24 cellular contexts compared by ENCODE assay signal in the genomic region with DNA sequence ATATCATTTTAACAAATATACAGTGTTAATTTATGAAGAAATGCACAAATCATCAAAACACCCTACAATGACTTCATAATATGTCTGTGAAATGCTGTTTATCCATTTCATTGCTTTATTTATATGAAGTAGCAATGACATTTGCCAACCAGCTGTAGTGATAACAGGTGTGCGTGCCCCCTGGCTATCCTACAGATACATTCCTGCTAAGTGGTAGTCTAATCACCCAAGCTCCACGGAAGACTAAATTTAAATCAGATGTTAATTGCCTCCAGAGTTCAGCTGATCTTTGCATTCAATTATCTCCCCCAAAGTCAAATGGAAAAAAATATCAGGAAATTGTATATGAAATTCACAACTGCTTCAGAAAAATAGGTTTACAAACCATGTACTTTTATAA.
A peak's percentile ranks its signal among the peaks of the same experiment; 100 is the strongest.
DNase-seq lines count a peak whose midpoint lies in the region; ATAC-seq and TF ChIP-seq lines count a peak whose summit lies in the region.
"Had no signal": no experiment of that assay in that cellular context is flagged by ENCODE, and none has a peak within 500 bp of the region (broad histone marks: within the 10 kb centered on the region; RNA-seq: fewer than 3 reads in every experiment).

No MANE protein-coding gene starts in this region.

- no peak overlapping the region for H3K4me2 ChIP-seq in SK-N-SH
- H3K4me2 ChIP-seq: A549, BLaER1 had no signal

- TF ChIP-seq RAD21 in SK-N-SH (IDR thresholded peaks at IDR 0.05; ENCODE audit: low read length): no peak; the same call in 1 of the 2 replicates

- H3K36me3 Mint-ChIP-seq in HFFc6 (ENCODE audit: low read depth): peaks cover 5% of the 10 kb centered on the region; the same call in 1 of the 2 replicates
- H3K36me3 Mint-ChIP-seq: CD14-positive monocyte; CD4-positive, alpha-beta memory T cell; CD4-positive, CD25-positive, alpha-beta regulatory T cell; CD8-positive, alpha-beta memory T cell had no signal

- CTCF ChIA-PET in SK-N-SH (lab: Yijun Ruan, JAX): no interaction called here

- no peaks in the 10 kb centered on the region for H3K79me2 ChIP-seq in SK-N-SH (ENCODE audit: insufficient read depth)

- H3K9ac ChIP-seq in SK-N-SH: no peak overlapping the region
- H3K9ac ChIP-seq: BLaER1 had no signal

- no peaks in the 10 kb centered on the region for H3F3A ChIP-seq in SK-N-SH (replicated peaks; ENCODE audit: insufficient read depth)

- H3K4me1 Mint-ChIP-seq in HFFc6 (ENCODE audit: low read depth): no peaks in the 10 kb centered on the region
- H3K4me1 Mint-ChIP-seq: CD14-positive monocyte; CD4-positive, alpha-beta memory T cell; CD4-positive, CD25-positive, alpha-beta regulatory T cell; CD8-positive, alpha-beta memory T cell had no signal

- WGBS in SK-N-SH (ENCODE audit: low lambda C conversion rate): 21% methylated on average over 2 of the region's 2 CpGs

- no peak overlapping the region for H3K4me3 Mint-ChIP-seq in HFFc6
- H3K4me3 Mint-ChIP-seq: CD14-positive monocyte; CD4-positive, alpha-beta memory T cell; CD4-positive, CD25-positive, alpha-beta regulatory T cell; CD8-positive, alpha-beta memory T cell had no signal

- POLR2A ChIA-PET in SK-N-SH (lab: Yijun Ruan, JAX): no interaction called here

- H3K4me1 ChIP-seq in SK-N-SH (ENCODE audit: control insufficient read depth in 1 of 2, insufficient read depth in 2 of 2, low read depth in 1 of 2, low read length in 1 of 2): no peaks in the 10 kb centered on the region; a peak in 1 of 4 replicates
- H3K4me1 ChIP-seq: A549, BE2C, BLaER1 had no signal

- H3K36me3 ChIP-seq in SK-N-SH (replicated peaks in 1 of 2; ENCODE audit: control insufficient read depth in 1 of 2, insufficient read depth in 2 of 2, low read length in 1 of 2): no peaks in the 10 kb centered on the region
- H3K36me3 ChIP-seq: BE2C, BLaER1 had no signal

- TF ChIP-seq CTCF in SK-N-SH (IDR thresholded peaks at IDR 0.05) (no peak), HFFc6 (IDR thresholded peaks at IDR 0.05) (no peak)

- H3K27ac ChIP-seq in SK-N-SH (ENCODE audit: low read depth in 2 of 2, low read length in 1 of 2): no peak overlapping the region; a peak in 1 of 4 replicates
- H3K27ac ChIP-seq: 22Rv1, A549, BLaER1 had no signal

- H4K20me1 ChIP-seq in SK-N-SH (ENCODE audit: insufficient read depth): no peaks in the 10 kb centered on the region
- H4K20me1 ChIP-seq: BLaER1 had no signal

- no peaks in the 10 kb centered on the region for H3K27me3 ChIP-seq in SK-N-SH (ENCODE audit: insufficient read depth)
- H3K27me3 ChIP-seq: BE2C, BLaER1 had no signal

- H3K9me3 Mint-ChIP-seq in HFFc6: peaks cover 31% of the 10 kb centered on the region

- no peak overlapping the region for H2AFZ ChIP-seq in SK-N-SH (ENCODE audit: low read depth)

- H3K4me3 ChIP-seq in SK-N-SH (ENCODE audit: low read depth in 2 of 2, low read length in 1 of 2): no peak overlapping the region
- H3K4me3 ChIP-seq: A549, BLaER1, GM12878 had no signal

- H3K9me3 ChIP-seq in SK-N-SH: peaks cover 9% of the 10 kb centered on the region; the same call in 1 of the 2 replicates
- H3K9me3 ChIP-seq: A549, BE2C had no signal

- H3K27me3 Mint-ChIP-seq in HFFc6 (ENCODE audit: insufficient read depth): peaks cover 2% of the 10 kb centered on the region; the same call in 1 of the 2 replicates
- H3K27me3 Mint-ChIP-seq: CD4-positive, CD25-positive, alpha-beta regulatory T cell; CD8-positive, alpha-beta memory T cell had no signal

- ATAC-seq in GM18873 (IDR thresholded peaks at IDR 0.05; ENCODE audit: low FRiP score, unreplicated experiment): no peak
- ATAC-seq: A549, GM12878 had no signal

- no peak overlapping the region for H3K27ac Mint-ChIP-seq in HFFc6
- H3K27ac Mint-ChIP-seq: CD14-positive monocyte; CD4-positive, alpha-beta memory T cell; CD4-positive, CD25-positive, alpha-beta regulatory T cell; CD8-positive, alpha-beta memory T cell had no signal

- peak; percentile 3 for DNase-seq in NCI-H2171 (lab: John Stamatoyannopoulos, UW)
- peak; percentile 67 for DNase-seq in NCI-H69 (lab: John Stamatoyannopoulos, UW)
- peak; percentile 37 for DNase-seq in SK-N-SH
- DNase-seq in HFFc6: no peak
- DNase-seq in AML-193 (lab: John Stamatoyannopoulos, UW): no peak
- DNase-seq: BE2C; C1 segment of cervical spinal cord; CD4-positive, alpha-beta memory T cell; CD4-positive, CD25-positive, alpha-beta regulatory T cell; CD8-positive, alpha-beta memory T cell; COR-L47; DMS 273 treated with DMSO at 0.1 percent for 48 hours; DMS153; DMS53; DMS79; DND-41; EL; GDM1 had no signal

- no peaks in the 10 kb centered on the region for H3K9me2 ChIP-seq in SK-N-SH

- peak in 1 of 2 experiments; percentile 71; a peak in 1 of 4 replicates for TF ChIP-seq EP300 in SK-N-SH (IDR thresholded peaks at IDR 0.05; ENCODE audit: borderline replicate concordance in 1 of 2, low read depth in 1 of 2, low read length in 1 of 2)

TF ChIP-seq in SK-N-SH, 30 proteins besides CTCF, POLR2A, EP300 and RAD21:
- peak; percentile 32; the same call in 1 of the 2 replicates for TF ChIP-seq RCOR1 (IDR thresholded peaks at IDR 0.05; ENCODE audit: low read length)
- no peak for TF ChIP-seq RXRA (IDR thresholded peaks at IDR 0.05; ENCODE audit: borderline replicate concordance, low read depth)
- TF ChIP-seq TCF12 (IDR thresholded peaks at IDR 0.05): no peak
- TF ChIP-seq GATA2 (CRISPR knock-in tag; IDR thresholded peaks at IDR 0.05): peak; percentile 70
TF ChIP-seq in SK-N-SH: peak in this region for 2.

Comparison
In these comparisons a context has a peak if more than half of its experiments do, and no peak if none do; other contexts are left out.
1. DNase-seq: peak in NCI-H2171 (single experiment), NCI-H69 (single experiment) and SK-N-SH (single experiment); none in HFFc6 (single experiment) and AML-193 (0 of 2).